ENCODE assay signal across 15 cellular contexts in the genomic region with DNA sequence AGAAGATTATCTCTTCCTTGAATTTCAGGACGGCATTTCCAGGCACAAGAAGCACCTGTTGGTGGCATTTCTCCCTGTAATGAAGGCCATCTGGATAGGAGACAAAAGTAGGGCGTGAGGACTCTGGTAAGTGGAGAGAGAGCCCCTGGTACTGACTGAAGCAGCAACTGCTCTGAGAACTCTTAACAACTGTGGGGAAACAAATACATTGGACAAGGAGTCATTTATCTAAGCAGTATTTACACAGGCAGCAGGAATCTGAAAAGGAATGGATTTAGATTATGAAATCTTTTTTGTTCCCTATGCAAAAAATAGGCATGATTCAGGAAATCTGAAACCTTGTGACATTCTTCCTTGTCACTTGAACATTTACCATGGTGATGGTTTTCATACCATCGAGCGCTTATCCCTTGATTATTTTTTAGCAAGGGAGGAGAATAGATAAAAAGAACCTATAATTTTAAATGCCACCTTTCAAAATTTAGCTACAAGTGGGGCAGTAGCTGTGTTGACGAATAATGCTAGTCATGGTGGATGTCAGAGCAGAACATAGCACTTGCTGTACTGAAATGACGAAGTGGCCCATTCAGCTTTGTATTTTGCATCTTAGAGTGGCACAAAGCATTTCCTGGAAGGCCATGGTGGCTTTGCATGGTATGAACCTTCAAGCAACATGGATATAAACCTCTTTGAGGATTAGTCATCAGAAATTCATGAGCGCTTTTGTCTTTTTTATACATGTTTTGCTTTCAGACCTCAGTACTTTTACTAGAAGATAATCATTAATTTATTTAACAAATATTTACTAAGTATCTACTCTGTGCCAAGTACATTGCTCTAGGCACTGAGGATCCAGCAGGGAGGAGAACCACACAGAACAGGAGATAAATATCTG.
DNase-seq lines count a peak whose midpoint lies in the region; ATAC-seq and TF ChIP-seq lines count a peak whose summit lies in the region.
"Had no signal": no experiment of that assay in that cellular context is flagged by ENCODE, and none has a peak within 500 bp of the region (broad histone marks: within the 10 kb centered on the region; RNA-seq: fewer than 3 reads in every experiment).

No MANE protein-coding gene starts in this region.

- H3K4me1 Mint-ChIP-seq in activated CD4-positive, alpha-beta T cell treated with anti-CD3 and anti-CD28 coated beads, Interleukin-2, amount 10 ng/mL, durations not matched to agents 24 days and 14 days, result peaks cover 23% of the 10 kb centered on the region
- peaks cover 26% of the 10 kb centered on the region for H3K4me1 Mint-ChIP-seq in type B pancreatic cell (ENCODE audit: unreplicated experiment)
- peaks cover 0 to 11% (median 0%) of the 10 kb centered on the region in 3 donors for H3K4me1 Mint-ChIP-seq in CD8-positive, alpha-beta memory T cell
- H3K4me1 Mint-ChIP-seq: activated CD4-positive, alpha-beta memory T cell treated with anti-CD3 and anti-CD28 coated beads, Interleukin-2, amount 10 ng/mL, durations not matched to agents 7 days and 5 days had no signal

- peak overlapping the region; percentile 76 for H3K4me3 Mint-ChIP-seq in activated CD4-positive, alpha-beta T cell treated with anti-CD3 and anti-CD28 coated beads, Interleukin-2, amount 10 ng/mL, durations not matched to agents 24 days and 14 days
- peak overlapping the region; percentile 68 for H3K4me3 Mint-ChIP-seq in type B pancreatic cell
- no peak overlapping the region for H3K4me3 Mint-ChIP-seq in CD8-positive, alpha-beta memory T cell
- H3K4me3 Mint-ChIP-seq: activated CD4-positive, alpha-beta memory T cell treated with anti-CD3 and anti-CD28 coated beads, Interleukin-2, amount 10 ng/mL, durations not matched to agents 7 days and 5 days had no signal

- TF ChIP-seq CTCF in type B pancreatic cell (conservative IDR thresholded peaks at IDR 0.05), result no peak

- no peaks in the 10 kb centered on the region for H3K36me3 Mint-ChIP-seq in activated CD4-positive, alpha-beta T cell treated with anti-CD3 and anti-CD28 coated beads, Interleukin-2, amount 10 ng/mL, durations not matched to agents 24 days and 14 days (ENCODE audit: low read depth)
- no peaks in the 10 kb centered on the region for H3K36me3 Mint-ChIP-seq in type B pancreatic cell
- no peaks in the 10 kb centered on the region for H3K36me3 Mint-ChIP-seq in CD8-positive, alpha-beta memory T cell

- CTCF ChIA-PET in CD8-positive, alpha-beta memory T cell (lab: Charles Lee), result no interaction called here

- intact Hi-C loops in activated CD4-positive, alpha-beta T cell treated with anti-CD3 and anti-CD28 coated beads, Interleukin-2, amount 10 ng/mL, durations not matched to agents 24 days and 14 days (cut with micrococcal nuclease), result no loop called here
- intact Hi-C loops in Right ventricle myocardium inferior (cut with DNase I), result no loop called here

- no peak overlapping the region for H3K27ac Mint-ChIP-seq in activated CD4-positive, alpha-beta T cell treated with anti-CD3 and anti-CD28 coated beads, Interleukin-2, amount 10 ng/mL, durations not matched to agents 24 days and 14 days
- peak overlapping the region; percentile 38 for H3K27ac Mint-ChIP-seq in type B pancreatic cell
- H3K27ac Mint-ChIP-seq in CD8-positive, alpha-beta memory T cell, result peak overlapping the region in 1 of 8 donors; percentile 41
- H3K27ac Mint-ChIP-seq: activated CD4-positive, alpha-beta memory T cell treated with anti-CD3 and anti-CD28 coated beads, Interleukin-2, amount 10 ng/mL, durations not matched to agents 7 days and 5 days had no signal

- H3K4me3 ChIP-seq in CD8-positive, alpha-beta memory T cell (ENCODE audit: low read length), result no peak overlapping the region

- no peak overlapping the region for H3K27ac ChIP-seq in CD8-positive, alpha-beta memory T cell (ENCODE audit: low read depth, low read length)

- ATAC-seq in Right ventricle myocardium inferior, result no peak
- ATAC-seq: HCT116 had no signal

- H3K27me3 ChIP-seq in CD8-positive, alpha-beta memory T cell (ENCODE audit: insufficient read depth, low read length, poor library complexity, severe bottlenecking), result no peaks in the 10 kb centered on the region

- no peaks in the 10 kb centered on the region for H3K4me1 ChIP-seq in CD8-positive, alpha-beta memory T cell (ENCODE audit: insufficient read depth, low read length)

- no peak for DNase-seq in activated CD4-positive, alpha-beta T cell treated with anti-CD3 and anti-CD28 coated beads, Interleukin-2, amount 10 ng/mL, durations not matched to agents 24 days and 14 days
- DNase-seq in activated CD4-positive, alpha-beta T cell treated with anti-CD3 and anti-CD28 coated beads for 1 hour, result no peak
- DNase-seq in NCI-H524 treated with DMSO at 0.1 percent for 48 hours (lab: John Stamatoyannopoulos, UW), result peak; percentile 84
- DNase-seq in kidney glomerular epithelial cell (lab: John Stamatoyannopoulos, UW), result peak; percentile 34
- no peak for DNase-seq in type B pancreatic cell (ENCODE audit: extremely low spot score, unreplicated experiment)
- DNase-seq in Right ventricle myocardium inferior (ENCODE audit: missing footprints), result no peak
- DNase-seq in NCI-H2196 (lab: John Stamatoyannopoulos, UW; ENCODE audit: unreplicated experiment), result no peak
- DNase-seq in CD8-positive, alpha-beta memory T cell, result no peak
- DNase-seq: activated CD4-positive, alpha-beta memory T cell treated with anti-CD3 and anti-CD28 coated beads, Interleukin-2, amount 10 ng/mL, durations not matched to agents 7 days and 5 days; activated naive CD4-positive, alpha-beta T cell; mammary epithelial cell; stimulated activated CD4-positive, alpha-beta T cell treated with anti-CD3 and anti-CD28 coated beads, Interleukin-4, amount 100 ng/mL, for 1 hour; stimulated activated naive CD4-positive, alpha-beta T cell; T-helper 9 cell had no signal

- H3K9me3 Mint-ChIP-seq in activated CD4-positive, alpha-beta T cell treated with anti-CD3 and anti-CD28 coated beads, Interleukin-2, amount 10 ng/mL, durations not matched to agents 24 days and 14 days, result no peaks in the 10 kb centered on the region
- no peaks in the 10 kb centered on the region for H3K9me3 Mint-ChIP-seq in type B pancreatic cell
- peaks cover 0 to 9% (median 3%) of the 10 kb centered on the region in 5 donors for H3K9me3 Mint-ChIP-seq in CD8-positive, alpha-beta memory T cell
- H3K9me3 Mint-ChIP-seq: activated CD4-positive, alpha-beta memory T cell treated with anti-CD3 and anti-CD28 coated beads, Interleukin-2, amount 10 ng/mL, durations not matched to agents 7 days and 5 days had no signal

- no peaks in the 10 kb centered on the region for H3K36me3 ChIP-seq in CD8-positive, alpha-beta memory T cell (ENCODE audit: insufficient read depth, low read length)

- POLR2A ChIA-PET in CD8-positive, alpha-beta memory T cell (lab: Charles Lee), result no interaction called here

- H3K9me3 ChIP-seq in CD8-positive, alpha-beta memory T cell (ENCODE audit: low read length), result no peaks in the 10 kb centered on the region

- no peaks in the 10 kb centered on the region for H3K27me3 Mint-ChIP-seq in activated CD4-positive, alpha-beta T cell treated with anti-CD3 and anti-CD28 coated beads, Interleukin-2, amount 10 ng/mL, durations not matched to agents 24 days and 14 days
- H3K27me3 Mint-ChIP-seq in type B pancreatic cell, result no peaks in the 10 kb centered on the region
- no peaks in the 10 kb centered on the region for H3K27me3 Mint-ChIP-seq in CD8-positive, alpha-beta memory T cell
- H3K27me3 Mint-ChIP-seq: activated CD4-positive, alpha-beta memory T cell treated with anti-CD3 and anti-CD28 coated beads, Interleukin-2, amount 10 ng/mL, durations not matched to agents 7 days and 5 days had no signal

Comparison
In these comparisons a context has a peak if more than half of its experiments do, and no peak if none do; other contexts are left out.
1. DNase-seq: peak in NCI-H524 treated with DMSO at 0.1 percent for 48 hours (single experiment) and kidney glomerular epithelial cell (single experiment); none in activated CD4-positive, alpha-beta T cell treated with anti-CD3 and anti-CD28 coated beads, Interleukin-2, amount 10 ng/mL, durations not matched to agents 24 days and 14 days (single experiment), activated CD4-positive, alpha-beta T cell treated with anti-CD3 and anti-CD28 coated beads for 1 hour (single experiment), type B pancreatic cell (single experiment), Right ventricle myocardium inferior (single experiment), NCI-H2196 (single experiment) and CD8-positive, alpha-beta memory T cell (0 of 5).
2. H3K4me3 Mint-ChIP-seq: peak in activated CD4-positive, alpha-beta T cell treated with anti-CD3 and anti-CD28 coated beads, Interleukin-2, amount 10 ng/mL, durations not matched to agents 24 days and 14 days (single experiment) and type B pancreatic cell (single experiment); none in CD8-positive, alpha-beta memory T cell (0 of 7).